ENCODE assay signal across 25 cellular contexts in genomic region chr6:169866140-169866534, GRCh38.
"Had no signal": no experiment of that assay in that cellular context is flagged by ENCODE, and none has a peak within 500 bp of the region (broad histone marks: within the 10 kb centered on the region; RNA-seq: fewer than 3 reads in every experiment).

No MANE protein-coding gene starts in this region.

- H3K36me3 ChIP-seq: colonic mucosa, gastroesophageal sphincter, neural progenitor cell, right lobe of liver, tibial artery had no signal

- H3K4me3 Mint-ChIP-seq: activated CD4-positive, alpha-beta memory T cell treated with anti-CD3 and anti-CD28 coated beads, Interleukin-2, amount 10 ng/mL, durations not matched to agents 7 days and 5 days; activated CD4-positive, alpha-beta T cell treated with anti-CD3 and anti-CD28 coated beads, Interleukin-2, amount 10 ng/mL, durations not matched to agents 24 days and 14 days; activated naive CD8-positive, alpha-beta T cell; naive thymus-derived CD4-positive, alpha-beta T cell; neural progenitor cell; stimulated activated effector memory CD8-positive, alpha-beta T cell treated with anti-CD3 and anti-CD28 coated beads, Interleukin-12 subunit alpha, Interleukin-12 subunit beta, amount 100 ng/mL, for 72 hours; stimulated activated naive CD8-positive, alpha-beta T cell treated with anti-CD3 and anti-CD28 coated beads, Interleukin-15, amount 100 ng/mL, for 72 hours had no signal

- H3K27ac ChIP-seq: colonic mucosa, dorsolateral prefrontal cortex, gastroesophageal sphincter, hepatocyte, neural progenitor cell, right lobe of liver, skin epidermis, tibial artery had no signal

- H3K27me3 Mint-ChIP-seq: activated CD4-positive, alpha-beta memory T cell treated with anti-CD3 and anti-CD28 coated beads, Interleukin-2, amount 10 ng/mL, durations not matched to agents 7 days and 5 days; activated CD4-positive, alpha-beta T cell treated with anti-CD3 and anti-CD28 coated beads, Interleukin-2, amount 10 ng/mL, durations not matched to agents 24 days and 14 days; activated naive CD8-positive, alpha-beta T cell; stimulated activated naive CD8-positive, alpha-beta T cell treated with anti-CD3 and anti-CD28 coated beads, Interleukin-15, amount 100 ng/mL, for 72 hours had no signal

- DNase-seq: activated CD4-positive, alpha-beta memory T cell treated with anti-CD3 and anti-CD28 coated beads, Interleukin-2, amount 10 ng/mL, durations not matched to agents 7 days and 5 days; activated CD4-positive, alpha-beta T cell treated with anti-CD3 and anti-CD28 coated beads, Interleukin-2, amount 10 ng/mL, durations not matched to agents 24 days and 14 days; activated CD4-positive, CD25-positive, alpha-beta regulatory T cell treated with anti-CD3 and anti-CD28 coated beads, Interleukin-2, amount 50 U/mL, for 72 hours; activated effector memory CD4-positive, alpha-beta T cell treated with Interleukin-2 at 50 U/mL for 16 hours; activated naive CD4-positive, alpha-beta T cell treated with Interleukin-2 at 50 U/mL for 16 hours; anterior cingulate cortex; cerebellar nuclear complex; colonic mucosa; dorsolateral prefrontal cortex; effector memory CD4-positive, alpha-beta T cell; erythroblast; midbrain; naive thymus-derived CD4-positive, alpha-beta T cell; posterior cingulate gyrus; right lobe of liver; stimulated activated CD4-positive, alpha-beta T cell treated with anti-CD3 and anti-CD28 coated beads, Interleukin-4, amount 100 ng/mL, for 24 hours; stimulated activated naive CD8-positive, alpha-beta T cell treated with anti-CD3 and anti-CD28 coated beads, Interleukin-15, amount 100 ng/mL, for 72 hours; T-helper 2 cell had no signal

- H3K4me1 ChIP-seq: colonic mucosa, neural progenitor cell, right lobe of liver, tibial artery had no signal

- H3K4me1 Mint-ChIP-seq: activated CD4-positive, alpha-beta T cell treated with anti-CD3 and anti-CD28 coated beads, Interleukin-2, amount 10 ng/mL, durations not matched to agents 24 days and 14 days had no signal

- H3K9me3 ChIP-seq: colonic mucosa, gastroesophageal sphincter, right lobe of liver, tibial artery had no signal

- H3K27me3 ChIP-seq: colonic mucosa, dorsolateral prefrontal cortex, hepatocyte, neural progenitor cell, right lobe of liver had no signal

- H3K36me3 Mint-ChIP-seq: activated naive CD8-positive, alpha-beta T cell; naive thymus-derived CD4-positive, alpha-beta T cell; neural progenitor cell; stimulated activated effector memory CD8-positive, alpha-beta T cell treated with anti-CD3 and anti-CD28 coated beads, Interleukin-12 subunit alpha, Interleukin-12 subunit beta, amount 100 ng/mL, for 72 hours had no signal

- ATAC-seq: gastroesophageal sphincter; naive thymus-derived CD4-positive, alpha-beta T cell; right lobe of liver; stimulated activated effector memory CD8-positive, alpha-beta T cell treated with anti-CD3 and anti-CD28 coated beads, Interleukin-12 subunit alpha, Interleukin-12 subunit beta, amount 100 ng/mL, for 72 hours; stimulated activated naive CD8-positive, alpha-beta T cell treated with anti-CD3 and anti-CD28 coated beads, Interleukin-15, amount 100 ng/mL, for 72 hours had no signal

- H3K4me3 ChIP-seq: colonic mucosa, dorsolateral prefrontal cortex, gastroesophageal sphincter, hepatocyte, neural progenitor cell, right lobe of liver, skin epidermis, tibial artery had no signal

- H3K27ac Mint-ChIP-seq: activated CD4-positive, alpha-beta memory T cell treated with anti-CD3 and anti-CD28 coated beads, Interleukin-2, amount 10 ng/mL, durations not matched to agents 7 days and 5 days; activated CD4-positive, alpha-beta T cell treated with anti-CD3 and anti-CD28 coated beads, Interleukin-2, amount 10 ng/mL, durations not matched to agents 24 days and 14 days; activated naive CD8-positive, alpha-beta T cell; neural progenitor cell; stimulated activated effector memory CD8-positive, alpha-beta T cell treated with anti-CD3 and anti-CD28 coated beads, Interleukin-12 subunit alpha, Interleukin-12 subunit beta, amount 100 ng/mL, for 72 hours; stimulated activated naive CD8-positive, alpha-beta T cell treated with anti-CD3 and anti-CD28 coated beads, Interleukin-15, amount 100 ng/mL, for 72 hours had no signal

- H3K9me3 Mint-ChIP-seq: activated CD4-positive, alpha-beta T cell treated with anti-CD3 and anti-CD28 coated beads, Interleukin-2, amount 10 ng/mL, durations not matched to agents 24 days and 14 days; stimulated activated effector memory CD8-positive, alpha-beta T cell treated with anti-CD3 and anti-CD28 coated beads, Interleukin-12 subunit alpha, Interleukin-12 subunit beta, amount 100 ng/mL, for 72 hours had no signal
